ENCODE assay signal across 8 cellular contexts in the genomic region with DNA sequence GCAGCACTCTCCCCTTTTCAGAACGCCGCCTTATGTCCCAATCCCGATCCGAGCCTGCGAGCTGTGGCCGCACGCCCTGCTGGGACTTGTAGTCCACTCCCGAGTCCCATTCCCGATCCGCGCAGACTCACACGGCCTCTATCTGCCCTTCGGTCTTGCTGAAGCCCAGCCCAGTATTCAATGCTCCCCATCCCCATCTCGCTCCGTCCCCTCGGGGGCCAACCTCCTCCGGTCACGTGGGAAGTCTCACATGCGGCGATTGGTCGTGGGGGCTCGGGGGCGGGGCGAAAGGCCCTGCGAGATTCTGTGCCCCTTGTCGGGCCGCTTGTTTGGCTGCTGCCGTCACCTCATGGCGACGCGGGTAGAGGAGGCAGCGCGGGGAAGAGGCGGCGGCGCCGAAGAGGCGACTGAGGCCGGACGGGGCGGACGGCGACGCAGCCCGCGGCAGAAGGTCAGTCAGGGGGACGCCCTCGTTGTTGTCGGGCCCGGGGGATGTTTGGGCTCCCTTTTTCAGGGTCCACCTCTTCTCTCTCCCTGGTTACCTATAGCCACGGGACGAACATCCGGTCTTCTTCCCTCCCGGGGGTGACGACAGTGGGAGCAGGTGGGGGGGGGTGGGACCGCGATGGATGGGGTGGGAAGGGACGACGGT. TPM values are rescaled to one million over a fixed set of nuclear protein-coding genes. Genes with fewer than 3 reads are reported as not detected.
A peak's percentile ranks its signal among the peaks of the same experiment; 100 is the strongest.
DNase-seq lines count a peak whose midpoint lies in the region; ATAC-seq, FAIRE-seq and TF ChIP-seq lines count a peak whose summit lies in the region.

Gene TXLNG, plus strand, starts transcription at position 328 of the 652 bp plus-strand sequence. Its CDS starts 22 bp downstream, at position 350.

- peak; percentile 89 for FAIRE-seq in colon (lab: Jason Lieb, UNC)

- no peaks in the 10 kb centered on the region for H3K27me3 ChIP-seq in BE2C

- no peaks in the 10 kb centered on the region for H3K4me1 ChIP-seq in BE2C

- DNase-seq in BE2C (peak; percentile 95), GM19240 (ENCODE audit: insufficient read length, low spot score) (peak; percentile 90), NCI-H526 (lab: John Stamatoyannopoulos, UW) (peak; percentile 99 to 100), kidney glomerular epithelial cell (lab: John Stamatoyannopoulos, UW) (peak; percentile 96)
- DNase-seq in activated CD4-positive, alpha-beta T cell treated with anti-CD3 and anti-CD28 coated beads for 48 hours, result peak; percentile 94
- peak; percentile 75 to 80 for DNase-seq in stimulated activated CD4-positive, alpha-beta T cell treated with anti-CD3 and anti-CD28 coated beads, Interleukin-1b, Interleukin-23, amount 100 ng/mL, for 1 hour (ENCODE audit: low read depth in 2 of 2)

- peak; percentile 96 for ATAC-seq in HG03460 (IDR thresholded peaks at IDR 0.05; ENCODE audit: unreplicated experiment)

- TF ChIP-seq CTCF in BE2C (IDR thresholded peaks at IDR 0.05; ENCODE audit: low read depth, low read length), result no peak

- no peaks in the 10 kb centered on the region; the same call in 1 of the 2 replicates for H3K36me3 ChIP-seq in BE2C

- no peaks in the 10 kb centered on the region for H3K9me3 ChIP-seq in BE2C

- peak within 1 kb of the TSS; percentile 75 for H3K4me3 ChIP-seq in BE2C (ENCODE audit: low read depth, low read length)

RNA-seq across cellular contexts. Expression of gene TXLNG, which starts in this region (rescaled TPM):
- 19.3 TPM for polyA plus RNA-seq in BE2C (2012; ENCODE audit: insufficient read depth, insufficient read length, low read depth)

Comparison
In these comparisons a context has a peak if more than half of its experiments do, and no peak if none do; other contexts are left out.
1. Peak in every context shown above with its lines: DNase-seq, ATAC-seq and H3K4me3 ChIP-seq.